ENCODE assay signal across 30 cellular contexts in the genomic region with DNA sequence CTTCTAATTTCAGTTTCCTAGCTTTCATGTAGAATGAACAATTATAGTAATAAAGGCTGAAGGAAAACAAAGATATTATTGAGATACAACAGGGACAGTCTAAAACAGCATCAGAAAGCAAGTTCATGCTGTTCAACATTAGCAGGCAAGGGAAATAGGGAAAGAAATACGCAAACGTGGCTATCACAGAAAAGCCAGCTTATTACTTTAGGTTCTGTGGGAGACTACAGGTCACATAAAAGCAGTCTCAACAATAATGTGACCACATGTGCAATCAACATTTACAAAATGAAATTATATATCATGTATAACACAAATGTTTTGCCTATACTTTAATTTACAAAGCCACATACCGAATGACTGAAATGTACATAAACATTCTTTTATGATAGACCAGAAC.
"Had no signal": no experiment of that assay in that cellular context is flagged by ENCODE, and none has a peak within 500 bp of the region (broad histone marks: within the 10 kb centered on the region; RNA-seq: fewer than 3 reads in every experiment).

No MANE protein-coding gene starts in this region.

- H3K4me2 ChIP-seq: hepatocyte, smooth muscle cell had no signal

- H2AFZ ChIP-seq: hepatocyte had no signal

- FAIRE-seq: kidney had no signal

- H3K27ac Mint-ChIP-seq: endodermal cell had no signal

- H3K9me3 ChIP-seq: gastrocnemius medialis, heart left ventricle, prostate gland, right atrium auricular region, thyroid gland, vagina had no signal

- H3K36me3 ChIP-seq: gastrocnemius medialis, prostate gland, right atrium auricular region, thyroid gland, vagina had no signal

- H3K9me3 Mint-ChIP-seq: dendritic cell treated with granulocyte-macrophage colony-stimulating factor and Interleukin-4, amounts not matched to agents 40 ng/mL and 50 ng/mL, for 4 days; endodermal cell; naive thymus-derived CD8-positive, alpha-beta T cell; nephron progenitor cell; stimulated activated naive CD8-positive, alpha-beta T cell treated with anti-CD3 and anti-CD28 coated beads, Interleukin-15, amount 100 ng/mL, for 72 hours had no signal

- H3K27me3 ChIP-seq: gastrocnemius medialis, heart left ventricle, hepatocyte, right atrium auricular region, thyroid gland, vagina had no signal

- H3K79me2 ChIP-seq: hepatocyte had no signal

- ATAC-seq: esophagus mucosa; gastrocnemius medialis; heart left ventricle; left lobe of liver; naive thymus-derived CD8-positive, alpha-beta T cell; sciatic nerve; stimulated activated naive CD8-positive, alpha-beta T cell treated with anti-CD3 and anti-CD28 coated beads, Interleukin-15, amount 100 ng/mL, for 72 hours had no signal

- H3K4me3 ChIP-seq: gastrocnemius medialis, heart left ventricle, hepatocyte, lung, prostate gland, right atrium auricular region, smooth muscle cell, thyroid gland, vagina had no signal

- DNase-seq: effector CD8-positive, alpha-beta T cell; endodermal cell; foreskin fibroblast; gastrocnemius medialis; heart left ventricle; kidney; mesendoderm; midbrain; naive thymus-derived CD8-positive, alpha-beta T cell; nephron progenitor cell; nucleus accumbens; stimulated activated CD4-positive, alpha-beta T cell treated with anti-CD3 and anti-CD28 coated beads, Interleukin-12 subunit alpha, Interleukin-12 subunit beta, amount 100 ng/mL, for 4 hours; stimulated activated CD4-positive, alpha-beta T cell treated with anti-CD3 and anti-CD28 coated beads, Interleukin-1b, Interleukin-23, amount 100 ng/mL, for 48 hours; stimulated activated CD4-positive, alpha-beta T cell treated with anti-CD3 and anti-CD28 coated beads, Interleukin-4, amount 100 ng/mL, for 1 hour; stimulated activated CD8-positive, alpha-beta memory T cell treated with anti-CD3 and anti-CD28 coated beads, Interleukin-4, amount 100 ng/mL, for 48 hours; stimulated activated naive CD4-positive, alpha-beta T cell; stimulated activated naive CD8-positive, alpha-beta T cell treated with anti-CD3 and anti-CD28 coated beads, Interleukin-15, amount 100 ng/mL, for 72 hours; thyroid gland; trophoblast cell had no signal

- H3K27me3 Mint-ChIP-seq: dendritic cell treated with granulocyte-macrophage colony-stimulating factor and Interleukin-4, amounts not matched to agents 40 ng/mL and 50 ng/mL, for 4 days; naive thymus-derived CD8-positive, alpha-beta T cell; stimulated activated naive CD8-positive, alpha-beta T cell treated with anti-CD3 and anti-CD28 coated beads, Interleukin-15, amount 100 ng/mL, for 72 hours had no signal

- H3K4me3 Mint-ChIP-seq: dendritic cell treated with granulocyte-macrophage colony-stimulating factor and Interleukin-4, amounts not matched to agents 40 ng/mL and 50 ng/mL, for 4 days; endodermal cell; naive thymus-derived CD8-positive, alpha-beta T cell; nephron progenitor cell; stimulated activated naive CD8-positive, alpha-beta T cell treated with anti-CD3 and anti-CD28 coated beads, Interleukin-15, amount 100 ng/mL, for 72 hours had no signal

- H3K27ac ChIP-seq: epithelial cell of prostate, gastrocnemius medialis, heart left ventricle, hepatocyte, prostate gland, right atrium auricular region, thyroid gland, vagina had no signal

- H3K4me1 Mint-ChIP-seq: endodermal cell had no signal
